16 cellular contexts compared by ENCODE assay signal in genomic region chr22:28410050-28410816, GRCh38.
DNase-seq lines count a peak whose midpoint lies in the region; ATAC-seq, FAIRE-seq and TF ChIP-seq lines count a peak whose summit lies in the region.
"Had no signal": no experiment of that assay in that cellular context is flagged by ENCODE, and none has a peak within 500 bp of the region (broad histone marks: within the 10 kb centered on the region; RNA-seq: fewer than 3 reads in every experiment).

No MANE protein-coding gene starts in this region.

- in situ Hi-C loops in KBM-7 (cut with MboI; ENCODE audit: low pct_unique_long_range_greater_than_20kb, low sequenced_read_pairs) (no loop called here), astrocyte of the spinal cord (cut with HindIII; ENCODE audit: low sequenced_read_pairs) (no loop called here), transverse colon (cut with MboI; ENCODE audit: low pct_ligation_motif_present in 1 of 4, low pct_unique_long_range_greater_than_20kb in 1 of 4, low sequenced_read_pairs in 3 of 4) (no loop called here)

- H3K9me3 ChIP-seq in transverse colon = no peaks in the 10 kb centered on the region
- H3K9me3 ChIP-seq: uterus had no signal

- no peaks in the 10 kb centered on the region for H3K27me3 ChIP-seq in transverse colon
- H3K27me3 ChIP-seq: uterus had no signal

- WGBS in transverse colon (ENCODE audit: low coverage in 1 of 2), 2 donors = 13 to 68% methylated on average over 1 to 3 of the region's 3 CpGs

- DNase-seq in AG08395 (ENCODE audit: low spot score) (peak; percentile 64), KBM-7 (peak; percentile 12), astrocyte of the spinal cord (ENCODE audit: low read depth, low spot score) (peak; percentile 61), NAMALWA (ENCODE audit: low spot score) (no peak), activated gamma-delta T cell (lab: John Stamatoyannopoulos, UW) (no peak), transverse colon (no peak)
- DNase-seq: activated CD8-positive, alpha-beta memory T cell treated with anti-CD3 and anti-CD28 coated beads, Interleukin-2, amount 50 U/mL, for 48 hours; AML-193; amygdala; effector memory CD8-positive, alpha-beta T cell; NCI-H1048; NCI-H510A; uterus had no signal

- no peak overlapping the region for H3K27ac ChIP-seq in transverse colon
- H3K27ac ChIP-seq: VCaP had no signal

- no peaks in the 10 kb centered on the region for H3K36me3 ChIP-seq in transverse colon
- H3K36me3 ChIP-seq: uterus had no signal

- TF ChIP-seq EP300 in transverse colon (IDR thresholded peaks at IDR 0.05; ENCODE audit: low read depth) = no peak

- no peak overlapping the region for H3K4me3 ChIP-seq in astrocyte of the spinal cord (ENCODE audit: low read depth, low read length)
- no peak overlapping the region for H3K4me3 ChIP-seq in transverse colon
- H3K4me3 ChIP-seq: uterus had no signal

- no peak for TF ChIP-seq CTCF in astrocyte of the spinal cord (IDR thresholded peaks at IDR 0.05; ENCODE audit: low read depth, low read length)
- no peak for TF ChIP-seq CTCF in transverse colon (IDR thresholded peaks at IDR 0.05)

- peaks cover 0 to 11% (median 0%) of the 10 kb centered on the region in 4 donors for H3K4me1 ChIP-seq in transverse colon
- H3K4me1 ChIP-seq: uterus had no signal

- FAIRE-seq in islet of Langerhans (lab: Jason Lieb, UNC) = peak; percentile 58

- no peak for TF ChIP-seq POLR2A in transverse colon (IDR thresholded peaks at IDR 0.05)

- intact Hi-C loops in transverse colon (cut with DNase I; ENCODE audit: low total_unique reads) = no loop called here

- no peak for ATAC-seq in GM19035 (IDR thresholded peaks at IDR 0.05; ENCODE audit: unreplicated experiment)
- ATAC-seq: effector memory CD8-positive, alpha-beta T cell had no signal

Comparison
In these comparisons a context has a peak if more than half of its experiments do, and no peak if none do; other contexts are left out.
1. DNase-seq: peak in AG08395 (single experiment), KBM-7 (single experiment) and astrocyte of the spinal cord (single experiment); none in NAMALWA (single experiment), activated gamma-delta T cell (single experiment) and transverse colon (single experiment).